8 cellular contexts compared by ENCODE assay signal in genomic region chr6:164039954-164040375, GRCh38.
A peak's percentile ranks its signal among the peaks of the same experiment; 100 is the strongest.
DNase-seq lines count a peak whose midpoint lies in the region; ATAC-seq and TF ChIP-seq lines count a peak whose summit lies in the region.

No MANE protein-coding gene starts in this region.

- no peak for ATAC-seq in GM19467 (IDR thresholded peaks at IDR 0.05; ENCODE audit: unreplicated experiment)
- ATAC-seq in HG02840 (IDR thresholded peaks at IDR 0.05; ENCODE audit: low FRiP score, unreplicated experiment), result no peak

- in situ Hi-C loops in GM13976 (cut with MboI; ENCODE audit: low sequenced_read_pairs, unreplicated experiment), result no loop called here

- DNase-seq in DMS53 treated with DMSO at 0.1 percent for 48 hours (lab: John Stamatoyannopoulos, UW; ENCODE audit: unreplicated experiment) (peak; percentile 70), T-helper 1 cell (peak in 3 of 5 donors; percentile 2 to 19 (median 10)), choroid plexus epithelial cell (ENCODE audit: low read depth) (peak; percentile 50), posterior vena cava (ENCODE audit: low spot score) (peak; percentile 86), GM13976 (ENCODE audit: low spot score) (no peak), HK-2 (ENCODE audit: unreplicated experiment) (no peak)

- peak; percentile 14 for TF ChIP-seq CTCF in choroid plexus epithelial cell (conservative IDR thresholded peaks at IDR 0.05; ENCODE audit: low read depth, low read length)
- no peak for TF ChIP-seq CTCF in GM13976 (IDR thresholded peaks at IDR 0.05; ENCODE audit: borderline replicate concordance, control extremely low read depth, extremely low read depth, insufficient read depth, missing control alignments)

- intact Hi-C loops in posterior vena cava (cut with DNase I), result no loop called here

- H3K4me3 ChIP-seq in choroid plexus epithelial cell (ENCODE audit: low read depth, low read length), result peak overlapping the region; percentile 42

Comparison
In these comparisons a context has a peak if more than half of its experiments do, and no peak if none do; other contexts are left out.
1. DNase-seq: peak in DMS53 treated with DMSO at 0.1 percent for 48 hours (single experiment), T-helper 1 cell (3 of 5), choroid plexus epithelial cell (single experiment) and posterior vena cava (single experiment); none in GM13976 (single experiment) and HK-2 (single experiment).